Comparison of ENCODE assay signal across 8 cellular contexts in the genomic region with DNA sequence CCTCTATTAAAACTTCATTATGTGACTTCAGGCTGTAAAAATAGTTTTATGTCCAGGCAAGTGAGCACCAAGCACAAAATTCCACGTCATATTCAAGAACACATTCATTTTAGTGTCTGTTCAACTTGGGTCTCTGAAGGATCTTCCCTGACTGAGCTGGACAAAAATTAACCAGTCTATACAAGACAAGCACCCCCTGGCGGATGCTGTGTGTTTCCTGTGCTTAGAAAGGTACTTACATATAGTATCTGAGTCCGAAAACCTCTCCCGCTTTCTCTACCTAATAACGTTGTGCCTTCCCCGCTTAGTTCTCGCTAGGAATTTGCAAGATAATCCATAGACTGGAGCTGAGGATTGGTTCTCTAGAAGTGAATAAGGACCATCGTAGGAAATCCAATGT.
DNase-seq lines count a peak whose midpoint lies in the region; ATAC-seq and TF ChIP-seq lines count a peak whose summit lies in the region.

No MANE protein-coding gene starts in this region.

- H3K9me2 ChIP-seq in SK-N-SH: no peaks in the 10 kb centered on the region

- H3K4me2 ChIP-seq in SK-N-SH: no peak overlapping the region

- H3K4me3 ChIP-seq in SK-N-SH (ENCODE audit: low read depth in 2 of 2, low read length in 1 of 2) (no peak overlapping the region), foreskin fibroblast (ENCODE audit: low read depth in 1 of 2, low read length in 2 of 2) (no peak overlapping the region)
- no peak overlapping the region for H3K4me3 ChIP-seq in effector memory CD4-positive, alpha-beta T cell (ENCODE audit: insufficient read depth, low read depth, low read length, poor library complexity, severe bottlenecking)

- H4K20me1 ChIP-seq in SK-N-SH (ENCODE audit: insufficient read depth): no peaks in the 10 kb centered on the region

- CTCF ChIA-PET in SK-N-SH (lab: Yijun Ruan, JAX): interaction anchor here (0.6 to 2.0 kb wide), 8 partner anchors 10 to 162 kb away, joined by 3 to 9 read pairs (median 4); no protein-coding TSS in a partner anchor

- no peaks in the 10 kb centered on the region for H3F3A ChIP-seq in SK-N-SH (replicated peaks; ENCODE audit: insufficient read depth)

- no peak overlapping the region for H2AFZ ChIP-seq in SK-N-SH (ENCODE audit: low read depth)

- H3K27me3 ChIP-seq in SK-N-SH (ENCODE audit: insufficient read depth): no peaks in the 10 kb centered on the region
- no peaks in the 10 kb centered on the region for H3K27me3 ChIP-seq in effector memory CD4-positive, alpha-beta T cell (replicated peaks; ENCODE audit: control insufficient read depth, insufficient read depth, low read length, poor library complexity, severe bottlenecking)

- 0% methylated on average over 8 of the region's 8 CpGs for WGBS in SK-N-SH (ENCODE audit: low lambda C conversion rate)

- TF ChIP-seq CTCF in GM13976 (IDR thresholded peaks at IDR 0.05; ENCODE audit: borderline replicate concordance, control extremely low read depth, extremely low read depth, insufficient read depth, missing control alignments) (peak; percentile 39), SK-N-SH (IDR thresholded peaks at IDR 0.05) (peak; percentile 69), foreskin fibroblast (IDR thresholded peaks at IDR 0.05; ENCODE audit: low read depth, low read length) (no peak)

- no peaks in the 10 kb centered on the region for H3K9me3 ChIP-seq in SK-N-SH
- H3K9me3 ChIP-seq in effector memory CD4-positive, alpha-beta T cell (ENCODE audit: control insufficient read depth, low read length): no peaks in the 10 kb centered on the region

- TF ChIP-seq RAD21 in SK-N-SH (IDR thresholded peaks at IDR 0.05; ENCODE audit: low read length): peak; percentile 45

- TF ChIP-seq EP300 in SK-N-SH (IDR thresholded peaks at IDR 0.05; ENCODE audit: borderline replicate concordance in 1 of 2, low read depth in 1 of 2, low read length in 1 of 2): no peak

- DNase-seq in GM13976 (ENCODE audit: low spot score): no peak
- peak; percentile 1 for DNase-seq in SK-N-SH
- no peak for DNase-seq in left lobe of liver (ENCODE audit: low spot score)
- DNase-seq in effector memory CD4-positive, alpha-beta T cell: no peak
- no peak for DNase-seq in foreskin fibroblast
- DNase-seq in germinal center (ENCODE audit: low spot score): no peak

- H3K36me3 ChIP-seq in SK-N-SH (replicated peaks in 1 of 2; ENCODE audit: control insufficient read depth in 1 of 2, insufficient read depth in 2 of 2, low read length in 1 of 2): no peaks in the 10 kb centered on the region
- no peaks in the 10 kb centered on the region for H3K36me3 ChIP-seq in effector memory CD4-positive, alpha-beta T cell (ENCODE audit: control insufficient read depth, insufficient read depth, low read length)

- in situ Hi-C loops in GM13976 (cut with MboI; ENCODE audit: low sequenced_read_pairs, unreplicated experiment): no loop called here

- POLR2A ChIA-PET in SK-N-SH (lab: Yijun Ruan, JAX): no interaction called here

- ATAC-seq in HG03139 (IDR thresholded peaks at IDR 0.05; ENCODE audit: unreplicated experiment) (peak; percentile 85), left lobe of liver (peak; percentile 57), GM21737 (IDR thresholded peaks at IDR 0.05; ENCODE audit: unreplicated experiment) (no peak)

- H3K79me2 ChIP-seq in SK-N-SH (ENCODE audit: insufficient read depth): no peaks in the 10 kb centered on the region

- H3K4me1 ChIP-seq in SK-N-SH (ENCODE audit: control insufficient read depth in 1 of 2, insufficient read depth in 2 of 2, low read depth in 1 of 2, low read length in 1 of 2): no peaks in the 10 kb centered on the region
- no peaks in the 10 kb centered on the region for H3K4me1 ChIP-seq in effector memory CD4-positive, alpha-beta T cell (ENCODE audit: control insufficient read depth, insufficient read depth, low read length, poor library complexity, severe bottlenecking)

- H3K27ac ChIP-seq in SK-N-SH (ENCODE audit: low read depth in 2 of 2, low read length in 1 of 2): no peak overlapping the region
- no peak overlapping the region for H3K27ac ChIP-seq in effector memory CD4-positive, alpha-beta T cell (ENCODE audit: insufficient read depth, low read length, poor library complexity, severe bottlenecking)

- no peak overlapping the region for H3K9ac ChIP-seq in SK-N-SH

TF ChIP-seq in SK-N-SH, 30 proteins besides CTCF, POLR2A, EP300 and RAD21:
- TF ChIP-seq TEAD4 (IDR thresholded peaks at IDR 0.05; ENCODE audit: borderline replicate concordance, insufficient read depth): no peak
- TF ChIP-seq, protein P1, sequence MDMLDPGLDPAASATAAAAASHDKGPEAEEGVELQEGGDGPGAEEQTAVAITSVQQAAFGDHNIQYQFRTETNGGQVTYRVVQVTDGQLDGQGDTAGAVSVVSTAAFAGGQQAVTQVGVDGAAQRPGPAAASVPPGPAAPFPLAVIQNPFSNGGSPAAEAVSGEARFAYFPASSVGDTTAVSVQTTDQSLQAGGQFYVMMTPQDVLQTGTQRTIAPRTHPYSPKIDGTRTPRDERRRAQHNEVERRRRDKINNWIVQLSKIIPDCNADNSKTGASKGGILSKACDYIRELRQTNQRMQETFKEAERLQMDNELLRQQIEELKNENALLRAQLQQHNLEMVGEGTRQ (IDR thresholded peaks at IDR 0.05; ENCODE audit: borderline replicate concordance, low read depth, low read length): no peak
- TF ChIP-seq, protein P2, sequence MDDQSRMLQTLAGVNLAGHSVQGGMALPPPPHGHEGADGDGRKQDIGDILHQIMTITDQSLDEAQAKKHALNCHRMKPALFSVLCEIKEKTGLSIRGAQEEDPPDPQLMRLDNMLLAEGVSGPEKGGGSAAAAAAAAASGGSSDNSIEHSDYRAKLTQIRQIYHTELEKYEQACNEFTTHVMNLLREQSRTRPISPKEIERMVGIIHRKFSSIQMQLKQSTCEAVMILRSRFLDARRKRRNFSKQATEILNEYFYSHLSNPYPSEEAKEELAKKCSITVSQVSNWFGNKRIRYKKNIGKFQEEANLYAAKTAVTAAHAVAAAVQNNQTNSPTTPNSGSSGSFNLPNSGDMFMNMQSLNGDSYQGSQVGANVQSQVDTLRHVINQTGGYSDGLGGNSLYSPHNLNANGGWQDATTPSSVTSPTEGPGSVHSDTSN (IDR thresholded peaks at IDR 0.05): no peak
- peak; percentile 59 for TF ChIP-seq SMC3 (IDR thresholded peaks at IDR 0.05; ENCODE audit: low read depth, low read length)
- TF ChIP-seq YY1 (IDR thresholded peaks at IDR 0.05; ENCODE audit: low read depth): no peak
